ENCODE assay signal across 1 cellular context in the genomic region with DNA sequence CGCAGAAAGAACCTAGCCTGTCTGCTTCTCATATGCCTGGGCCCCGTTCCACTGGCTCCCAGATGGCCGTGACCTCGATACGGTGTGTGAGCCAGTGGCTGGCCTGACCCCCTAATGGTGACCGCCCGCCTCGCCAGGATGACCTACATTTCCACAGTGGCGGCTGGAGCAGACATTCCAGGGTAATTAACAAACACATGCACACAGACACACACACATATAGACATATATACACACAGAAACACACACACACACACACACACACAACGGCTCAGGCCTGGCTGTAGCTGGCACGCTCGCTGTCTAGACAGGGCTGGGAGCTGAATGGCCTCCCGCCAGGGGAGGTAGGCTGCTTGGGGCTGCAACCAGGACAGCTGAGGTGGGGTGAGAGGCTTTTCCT.
TF ChIP-seq lines count a peak whose summit lies in the region.

No MANE protein-coding gene starts in this region.

TF ChIP-seq in IMR-90, 13 proteins besides CTCF, POLR2A, EP300 and RAD21 (continued from another document):
- TF ChIP-seq, protein P1, sequence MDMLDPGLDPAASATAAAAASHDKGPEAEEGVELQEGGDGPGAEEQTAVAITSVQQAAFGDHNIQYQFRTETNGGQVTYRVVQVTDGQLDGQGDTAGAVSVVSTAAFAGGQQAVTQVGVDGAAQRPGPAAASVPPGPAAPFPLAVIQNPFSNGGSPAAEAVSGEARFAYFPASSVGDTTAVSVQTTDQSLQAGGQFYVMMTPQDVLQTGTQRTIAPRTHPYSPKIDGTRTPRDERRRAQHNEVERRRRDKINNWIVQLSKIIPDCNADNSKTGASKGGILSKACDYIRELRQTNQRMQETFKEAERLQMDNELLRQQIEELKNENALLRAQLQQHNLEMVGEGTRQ (IDR thresholded peaks at IDR 0.05; ENCODE audit: low read depth, low read length) = no peak
- no peak for TF ChIP-seq MAFK (IDR thresholded peaks at IDR 0.05; ENCODE audit: low read depth, low read length)
- TF ChIP-seq RFX5 (IDR thresholded peaks at IDR 0.05; ENCODE audit: low read depth, low read length) = no peak
- TF ChIP-seq SMC3 (IDR thresholded peaks at IDR 0.05; ENCODE audit: low read depth, low read length) = no peak
- TF ChIP-seq BHLHE40 (IDR thresholded peaks at IDR 0.05; ENCODE audit: low read depth, low read length) = no peak
